In the genomic region with DNA sequence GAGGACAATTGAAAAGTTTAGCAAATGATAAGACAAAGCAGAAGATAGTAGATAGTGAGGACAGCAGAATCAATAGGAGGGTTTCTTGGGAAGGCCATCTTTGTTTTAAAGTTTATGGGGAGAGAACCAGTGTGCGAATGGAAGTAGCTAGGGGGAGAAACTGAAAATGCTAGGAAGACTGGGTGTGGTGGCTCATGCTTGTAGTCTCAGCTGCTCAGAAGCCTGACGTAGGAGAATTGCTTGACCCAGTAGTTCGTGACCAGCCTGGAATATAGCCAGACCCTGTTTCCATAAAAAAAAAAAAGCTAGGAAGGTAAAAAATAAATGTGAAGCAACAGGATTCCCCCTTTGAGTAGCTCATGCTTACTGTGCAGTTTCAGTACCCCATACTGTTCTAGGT, we compare ENCODE assay signal across 26 cellular contexts. TPM values are rescaled to one million over a fixed set of nuclear protein-coding genes. Genes with fewer than 3 reads are reported as not detected.
"Had no signal": no experiment of that assay in that cellular context is flagged by ENCODE, and none has a peak within 500 bp of the region (broad histone marks: within the 10 kb centered on the region; RNA-seq: fewer than 3 reads in every experiment).

No MANE protein-coding gene starts in this region.

- H3K9me3 ChIP-seq: heart left ventricle, neutrophil, pancreas, uterus had no signal

- FAIRE-seq: bronchial epithelial cell, endometrium, islet of Langerhans, pancreas, small intestine had no signal

- H3K27ac ChIP-seq: heart left ventricle, neutrophil, pancreas, uterus had no signal

- H3K4me1 ChIP-seq: pancreas, uterus had no signal

- H3K27me3 ChIP-seq: heart left ventricle, neutrophil, pancreas, uterus had no signal

- H3K4me3 Mint-ChIP-seq: activated naive CD4-positive, alpha-beta T cell treated with anti-CD3 and anti-CD28 coated beads for 36 hours; activated T-cell treated with anti-CD3 and anti-CD28 coated beads, Interleukin-2, amount 50 U/mL, for 72 hours; memory B cell; natural killer cell treated with Interleukin-12 subunit alpha and Interleukin-12 subunit beta and Interleukin-15 and Interleukin-18, amount 100 ng/mL, for 72 hours; stimulated activated naive B cell treated with anti-CD40 and anti-IgM and Interleukin-4, amounts not matched to agents 10 μg/mL and 1 μg/mL and 100 μg/mL, for 72 hours; WTC11 had no signal

- H3K36me3 ChIP-seq: pancreas, uterus had no signal

- H3K27me3 Mint-ChIP-seq: memory B cell; natural killer cell treated with Interleukin-12 subunit alpha and Interleukin-12 subunit beta and Interleukin-15 and Interleukin-18, amount 100 ng/mL, for 72 hours; stimulated activated naive B cell treated with anti-CD40 and anti-IgM and Interleukin-4, amounts not matched to agents 10 μg/mL and 1 μg/mL and 100 μg/mL, for 72 hours had no signal

- H3K4me1 Mint-ChIP-seq: memory B cell, WTC11 had no signal

- H3K27ac Mint-ChIP-seq: activated naive CD4-positive, alpha-beta T cell treated with anti-CD3 and anti-CD28 coated beads for 36 hours; activated T-cell treated with anti-CD3 and anti-CD28 coated beads, Interleukin-2, amount 50 U/mL, for 72 hours; memory B cell; natural killer cell treated with Interleukin-12 subunit alpha and Interleukin-12 subunit beta and Interleukin-15 and Interleukin-18, amount 100 ng/mL, for 72 hours had no signal

- ATAC-seq: activated T-cell treated with anti-CD3 and anti-CD28 coated beads, Interleukin-2, amount 50 U/mL, for 72 hours; natural killer cell treated with Interleukin-12 subunit alpha and Interleukin-12 subunit beta and Interleukin-15 and Interleukin-18, amount 100 ng/mL, for 72 hours; right cardiac atrium; stimulated activated naive B cell treated with anti-CD40 and anti-IgM and Interleukin-4, amounts not matched to agents 10 μg/mL and 1 μg/mL and 100 μg/mL, for 72 hours; WTC11 had no signal

- DNase-seq: activated CD4-positive, alpha-beta T cell treated with anti-CD3 and anti-CD28 coated beads, Interleukin-2, amount 50 U/mL, for 48 hours; activated effector memory CD4-positive, alpha-beta T cell treated with Interleukin-2 at 50 U/mL for 16 hours; activated naive CD4-positive, alpha-beta T cell treated with anti-CD3 and anti-CD28 coated beads for 36 hours; activated T-cell treated with anti-CD3 and anti-CD28 coated beads, Interleukin-2, amount 50 U/mL, for 72 hours; amygdala; cerebellar nuclear complex; cortex of kidney; heart left ventricle; pancreas; right cardiac atrium; small intestine; stimulated activated CD4-positive, alpha-beta T cell treated with anti-CD3 and anti-CD28 coated beads, Interleukin-2, amount 100 ng/mL, for 24 hours; stimulated activated naive B cell treated with anti-CD40 and anti-IgM and Interleukin-4, amounts not matched to agents 10 μg/mL and 1 μg/mL and 100 μg/mL, for 72 hours; trophoblast cell; uterus had no signal

- H3K9me3 Mint-ChIP-seq: activated naive CD4-positive, alpha-beta T cell treated with anti-CD3 and anti-CD28 coated beads for 36 hours; activated T-cell treated with anti-CD3 and anti-CD28 coated beads, Interleukin-2, amount 50 U/mL, for 72 hours; memory B cell; natural killer cell treated with Interleukin-12 subunit alpha and Interleukin-12 subunit beta and Interleukin-15 and Interleukin-18, amount 100 ng/mL, for 72 hours; stimulated activated naive B cell treated with anti-CD40 and anti-IgM and Interleukin-4, amounts not matched to agents 10 μg/mL and 1 μg/mL and 100 μg/mL, for 72 hours; WTC11 had no signal

- H3K4me3 ChIP-seq: heart left ventricle, pancreas, uterus had no signal

RNA-seq across cellular contexts. Expression of a gene that starts 19.2 kb away (rescaled TPM):
- total RNA-seq: activated naive CD4-positive, alpha-beta T cell treated with anti-CD3 and anti-CD28 coated beads for 36 hours; bronchial epithelial cell; epithelial cell of proximal tubule; fibroblast of villous mesenchyme; natural killer cell treated with Interleukin-12 subunit alpha and Interleukin-12 subunit beta and Interleukin-15 and Interleukin-18, amount 100 ng/mL, for 72 hours; pancreas; right cardiac atrium had no signal
- polyA plus RNA-seq: liver, right cardiac atrium had no signal

RNA-seq across cellular contexts. Expression of a gene that starts 35.9 kb away (rescaled TPM):
- total RNA-seq: bronchial epithelial cell, pulmonary artery endothelial cell had no signal
